In genomic region chr20:49775229-49775693, GRCh38 we compare ENCODE assay signal across 9 cellular contexts. TPM values are rescaled to one million over a fixed set of nuclear protein-coding genes. Genes with fewer than 3 reads are reported as not detected.
A peak's percentile ranks its signal among the peaks of the same experiment; 100 is the strongest.
DNase-seq lines count a peak whose midpoint lies in the region; ATAC-seq and TF ChIP-seq lines count a peak whose summit lies in the region.
"Had no signal": no experiment of that assay in that cellular context is flagged by ENCODE, and none has a peak within 500 bp of the region (broad histone marks: within the 10 kb centered on the region; RNA-seq: fewer than 3 reads in every experiment).

No MANE protein-coding gene starts in this region.

- peak; percentile 74 for DNase-seq in DMS 273 treated with DMSO at 0.1 percent for 48 hours (lab: John Stamatoyannopoulos, UW)
- DNase-seq in NCI-H460 (ENCODE audit: extremely low read depth, low read depth): peak; percentile 9
- DNase-seq in epithelial cell of proximal tubule (ENCODE audit: low read depth): peak; percentile 96
- DNase-seq in cerebellar nuclear complex (lab: John Stamatoyannopoulos, UW): no peak
- no peak for DNase-seq in NCI-H526 treated with DMSO at 0.1 percent for 48 hours (lab: John Stamatoyannopoulos, UW)
- DNase-seq in ureter (ENCODE audit: low spot score): no peak

- H3K27me3 ChIP-seq in neuron (ENCODE audit: insufficient read depth, low read length): no peaks in the 10 kb centered on the region

- no peaks in the 10 kb centered on the region for H3K36me3 ChIP-seq in neuron (ENCODE audit: insufficient read depth, low read length)

- H3K4me1 ChIP-seq in neuron (ENCODE audit: insufficient read depth, low read length): peaks cover 29% of the 10 kb centered on the region

- TF ChIP-seq CTCF in epithelial cell of proximal tubule (conservative IDR thresholded peaks at IDR 0.05; ENCODE audit: low read depth, low read length): no peak

- ATAC-seq in GM21786 (IDR thresholded peaks at IDR 0.05; ENCODE audit: unreplicated experiment): no peak

- peak overlapping the region; percentile 18 for H2AFZ ChIP-seq in neuron (ENCODE audit: low read depth, low read length)

- H3K4me3 ChIP-seq in epithelial cell of proximal tubule (ENCODE audit: low read depth, low read length) (peak overlapping the region; percentile 23), neuron (ENCODE audit: low read length) (no peak overlapping the region)
- H3K4me3 ChIP-seq: GM12878 had no signal

- H3K9me3 ChIP-seq in neuron (ENCODE audit: low read length): no peaks in the 10 kb centered on the region

RNA-seq across cellular contexts. Expression of gene SLC9A8, which starts 37.4 kb away (rescaled TPM):
- 5.7 and 8.5 TPM in 2 replicates for total RNA-seq in NCI-H460 (2014; rRNA removed; shearing (Covaris generic))
- 19.1 and 20.3 TPM in 2 replicates for polyA plus RNA-seq in NCI-H460 (2014; cell fraction: nucleus; rRNA removed)
- total RNA-seq in epithelial cell of proximal tubule (4.2 and 5.6 TPM in 2 replicates), ureter (35.0 TPM)

Comparison
In these comparisons a context has a peak if more than half of its experiments do, and no peak if none do; other contexts are left out.
1. DNase-seq: peak in DMS 273 treated with DMSO at 0.1 percent for 48 hours (single experiment), NCI-H460 (single experiment) and epithelial cell of proximal tubule (single experiment); none in cerebellar nuclear complex (0 of 2), NCI-H526 treated with DMSO at 0.1 percent for 48 hours (single experiment) and ureter (single experiment).